In the genomic region with DNA sequence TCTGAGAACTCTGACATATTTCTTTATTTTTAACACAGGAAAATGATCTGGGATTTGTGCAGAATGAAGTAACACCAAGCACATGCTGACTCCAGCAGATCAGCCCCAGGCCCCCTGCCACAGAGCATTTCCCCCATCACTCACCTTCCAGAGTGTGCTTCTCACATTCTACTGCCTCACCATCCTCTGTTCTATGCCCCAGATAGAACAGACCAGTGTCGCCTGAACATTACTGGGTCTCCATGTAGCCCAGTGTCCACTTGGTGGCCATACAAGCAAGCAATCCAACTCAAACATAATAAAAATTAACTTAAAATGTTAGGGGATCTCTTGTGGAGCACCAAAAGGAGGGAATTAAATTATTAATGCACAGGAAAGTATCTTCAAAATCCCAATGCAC, we compare ENCODE assay signal across 1 cellular context.
TF ChIP-seq lines count a peak whose summit lies in the region.

No MANE protein-coding gene starts in this region.

TF ChIP-seq in liver, 16 proteins besides CTCF, POLR2A, EP300 and RAD21 (continued from another document):
- TF ChIP-seq, protein P1, sequence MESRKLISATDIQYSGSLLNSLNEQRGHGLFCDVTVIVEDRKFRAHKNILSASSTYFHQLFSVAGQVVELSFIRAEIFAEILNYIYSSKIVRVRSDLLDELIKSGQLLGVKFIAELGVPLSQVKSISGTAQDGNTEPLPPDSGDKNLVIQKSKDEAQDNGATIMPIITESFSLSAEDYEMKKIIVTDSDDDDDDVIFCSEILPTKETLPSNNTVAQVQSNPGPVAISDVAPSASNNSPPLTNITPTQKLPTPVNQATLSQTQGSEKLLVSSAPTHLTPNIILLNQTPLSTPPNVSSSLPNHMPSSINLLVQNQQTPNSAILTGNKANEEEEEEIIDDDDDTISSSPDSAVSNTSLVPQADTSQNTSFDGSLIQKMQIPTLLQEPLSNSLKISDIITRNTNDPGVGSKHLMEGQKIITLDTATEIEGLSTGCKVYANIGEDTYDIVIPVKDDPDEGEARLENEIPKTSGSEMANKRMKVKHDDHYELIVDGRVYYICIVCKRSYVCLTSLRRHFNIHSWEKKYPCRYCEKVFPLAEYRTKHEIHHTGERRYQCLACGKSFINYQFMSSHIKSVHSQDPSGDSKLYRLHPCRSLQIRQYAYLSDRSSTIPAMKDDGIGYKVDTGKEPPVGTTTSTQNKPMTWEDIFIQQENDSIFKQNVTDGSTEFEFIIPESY (IDR thresholded peaks at IDR 0.05) = no peak
- TF ChIP-seq GABPA (IDR thresholded peaks at IDR 0.05 in 1 of 2, conservative IDR thresholded peaks at IDR 0.05 in 1 of 2) (no peak), HNF4G (IDR thresholded peaks at IDR 0.05) (no peak), FOXA2 (IDR thresholded peaks at IDR 0.05) (no peak)
